8 cellular contexts compared by ENCODE assay signal in the genomic region with DNA sequence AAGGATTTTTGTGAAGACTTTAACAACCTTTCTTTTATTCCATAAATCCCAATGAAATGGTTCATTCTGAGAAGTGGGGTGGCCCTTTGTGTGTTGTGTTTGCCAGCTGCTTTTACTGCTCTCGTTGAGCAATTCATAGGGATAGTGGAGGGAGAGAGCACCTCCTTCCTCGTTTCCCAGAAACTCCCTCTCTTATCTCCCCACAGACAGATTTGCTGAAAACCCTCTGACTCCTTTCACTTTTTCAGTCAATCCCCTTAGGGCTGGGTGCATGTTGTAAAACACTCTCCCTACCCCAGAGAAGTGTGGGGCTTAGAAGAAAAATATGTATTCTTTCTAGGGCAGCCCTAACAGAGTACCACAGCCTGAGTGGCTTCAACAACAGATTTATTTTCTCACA.
"Had no signal": no experiment of that assay in that cellular context is flagged by ENCODE, and none has a peak within 500 bp of the region (broad histone marks: within the 10 kb centered on the region; RNA-seq: fewer than 3 reads in every experiment).

No MANE protein-coding gene starts in this region.

- FAIRE-seq: HepG2 had no signal

- H3K9me3 ChIP-seq: HAP-1 had no signal

- H2AFZ ChIP-seq: GM23248 had no signal

- H3K27ac ChIP-seq: GM23248, HL-60 had no signal

- H3K4me1 ChIP-seq: HAP-1 had no signal

- ATAC-seq: HCT116, HepG2 had no signal

- H3K4me3 ChIP-seq: GM23248, HAP-1 had no signal

- H3K36me3 ChIP-seq: HAP-1 had no signal

- DNase-seq: GM23248, GOT3, H7, HFFc6 had no signal
